ENCODE assay signal across 17 cellular contexts in genomic region chr18:41783065-41783818, GRCh38.
DNase-seq lines count a peak whose midpoint lies in the region; ATAC-seq and TF ChIP-seq lines count a peak whose summit lies in the region.
"Had no signal": no experiment of that assay in that cellular context is flagged by ENCODE, and none has a peak within 500 bp of the region (broad histone marks: within the 10 kb centered on the region; RNA-seq: fewer than 3 reads in every experiment).

No MANE protein-coding gene starts in this region.

- no peak overlapping the region for H2BK5ac ChIP-seq in mesenchymal stem cell (ENCODE audit: low read depth, low read length, poor library complexity, severe bottlenecking)

- H4K8ac ChIP-seq in mesenchymal stem cell (ENCODE audit: low read length), result no peak overlapping the region

- no peaks in the 10 kb centered on the region for H3K4me1 ChIP-seq in mesenchymal stem cell (ENCODE audit: control insufficient read depth, insufficient read depth, low read depth, low read length)
- no peaks in the 10 kb centered on the region for H3K4me1 ChIP-seq in upper lobe of right lung
- no peaks in the 10 kb centered on the region for H3K4me1 ChIP-seq in effector memory CD4-positive, alpha-beta T cell (ENCODE audit: control insufficient read depth, insufficient read depth, low read length, poor library complexity, severe bottlenecking)

- H3K27ac ChIP-seq in mesenchymal stem cell (ENCODE audit: low read length, poor library complexity, severe bottlenecking) (no peak overlapping the region), upper lobe of right lung (no peak overlapping the region)
- no peak overlapping the region for H3K27ac ChIP-seq in effector memory CD4-positive, alpha-beta T cell (ENCODE audit: insufficient read depth, low read length, poor library complexity, severe bottlenecking)

- no peaks in the 10 kb centered on the region for H3K79me1 ChIP-seq in mesenchymal stem cell (replicated peaks; ENCODE audit: low read length, poor library complexity, severe bottlenecking)

- TF ChIP-seq CTCF in upper lobe of right lung (IDR thresholded peaks at IDR 0.05) (no peak), GM13977 (IDR thresholded peaks at IDR 0.05; ENCODE audit: extremely low read depth, insufficient read depth, missing control alignments) (no peak)

- no peak overlapping the region for H4K91ac ChIP-seq in mesenchymal stem cell (ENCODE audit: low read length)

- H3K27me3 ChIP-seq in mesenchymal stem cell (ENCODE audit: control insufficient read depth in 1 of 2, insufficient read depth in 1 of 2, low read length in 2 of 2) (no peaks in the 10 kb centered on the region), upper lobe of right lung (no peaks in the 10 kb centered on the region)
- no peaks in the 10 kb centered on the region for H3K27me3 ChIP-seq in effector memory CD4-positive, alpha-beta T cell (replicated peaks; ENCODE audit: control insufficient read depth, insufficient read depth, low read length, poor library complexity, severe bottlenecking)

- H2BK12ac ChIP-seq in mesenchymal stem cell (ENCODE audit: low read length in 2 of 2), result no peak overlapping the region

- intact Hi-C loops in upper lobe of right lung (cut with DNase I), result no loop called here

- DNase-seq in OCI-M1 (lab: John Stamatoyannopoulos, UW) (peak; percentile 2), mesenchymal stem cell (peak; percentile 26), NCI-H1417 (lab: John Stamatoyannopoulos, UW) (no peak), upper lobe of right lung (no peak), GM13977 (ENCODE audit: low spot score) (no peak)
- DNase-seq in effector memory CD4-positive, alpha-beta T cell, result no peak
- DNase-seq: GDM1, H7, KBM-7, NCI-H1105, NCI-H2029 treated with DMSO at 0.1 percent for 48 hours, NCI-H345, NCI-H524, SIG-M5, SK-N-SH had no signal

- H3K4me2 ChIP-seq in mesenchymal stem cell (ENCODE audit: low read length, poor library complexity, severe bottlenecking), result no peak overlapping the region
- H3K4me2 ChIP-seq: SK-N-SH had no signal

- no peak overlapping the region for H2AK5ac ChIP-seq in mesenchymal stem cell (ENCODE audit: low read length, severe bottlenecking)

- in situ Hi-C loops in GM13977 (cut with MboI; ENCODE audit: low pct_unique_long_range_greater_than_20kb, low sequenced_read_pairs, unreplicated experiment), result no loop called here

- H2BK15ac ChIP-seq in mesenchymal stem cell (ENCODE audit: low read depth, poor library complexity, severe bottlenecking), result no peak overlapping the region

- H2AFZ ChIP-seq in mesenchymal stem cell (ENCODE audit: low read depth, low read length), result no peak overlapping the region

- no peaks in the 10 kb centered on the region for H3K9me3 ChIP-seq in mesenchymal stem cell (ENCODE audit: control insufficient read depth, low read length)
- H3K9me3 ChIP-seq in upper lobe of right lung, result no peaks in the 10 kb centered on the region
- no peaks in the 10 kb centered on the region for H3K9me3 ChIP-seq in effector memory CD4-positive, alpha-beta T cell (ENCODE audit: control insufficient read depth, low read length)
- H3K9me3 ChIP-seq: SK-N-SH had no signal

- H3K9ac ChIP-seq in mesenchymal stem cell (ENCODE audit: low read length), result no peak overlapping the region
- H3K9ac ChIP-seq: SK-N-SH had no signal

- no peak overlapping the region for H2BK120ac ChIP-seq in mesenchymal stem cell (ENCODE audit: low read depth, low read length)

- no peak overlapping the region for H3K4ac ChIP-seq in mesenchymal stem cell (ENCODE audit: low read depth in 1 of 2, low read length in 2 of 2)

- H3K4me3 ChIP-seq in mesenchymal stem cell (ENCODE audit: insufficient read depth in 1 of 2, low read depth in 1 of 2, low read length in 2 of 2), result no peak overlapping the region
- no peak overlapping the region for H3K4me3 ChIP-seq in upper lobe of right lung
- no peak overlapping the region for H3K4me3 ChIP-seq in effector memory CD4-positive, alpha-beta T cell (ENCODE audit: insufficient read depth, low read depth, low read length, poor library complexity, severe bottlenecking)

- H3K36me3 ChIP-seq in mesenchymal stem cell (ENCODE audit: control insufficient read depth in 1 of 2, insufficient read depth in 2 of 2, low read depth in 1 of 2, low read length in 2 of 2) (no peaks in the 10 kb centered on the region), upper lobe of right lung (no peaks in the 10 kb centered on the region)
- H3K36me3 ChIP-seq in effector memory CD4-positive, alpha-beta T cell (ENCODE audit: control insufficient read depth, insufficient read depth, low read length), result no peaks in the 10 kb centered on the region

- no peak overlapping the region for H3K23ac ChIP-seq in mesenchymal stem cell (ENCODE audit: low read length in 2 of 2)

- H3K18ac ChIP-seq in mesenchymal stem cell (ENCODE audit: low read depth in 1 of 2, low read length in 2 of 2), result no peak overlapping the region

- WGBS in mesenchymal stem cell, result 78% methylated on average over 4 of the region's 5 CpGs

- ATAC-seq in GM18520 (IDR thresholded peaks at IDR 0.05; ENCODE audit: unreplicated experiment) (peak; percentile 55), HG02885 (IDR thresholded peaks at IDR 0.05; ENCODE audit: poor library complexity, unreplicated experiment) (peak; percentile 72), upper lobe of right lung (no peak)

- no peak overlapping the region for H3K14ac ChIP-seq in mesenchymal stem cell (ENCODE audit: low read length in 2 of 2)

Comparison
In these comparisons a context has a peak if more than half of its experiments do, and no peak if none do; other contexts are left out.
1. DNase-seq: peak in OCI-M1 (single experiment) and mesenchymal stem cell (single experiment); none in NCI-H1417 (0 of 3), upper lobe of right lung (single experiment), effector memory CD4-positive, alpha-beta T cell (0 of 3) and GM13977 (single experiment).